Comparison of ENCODE assay signal across 3 cellular contexts in the genomic region with DNA sequence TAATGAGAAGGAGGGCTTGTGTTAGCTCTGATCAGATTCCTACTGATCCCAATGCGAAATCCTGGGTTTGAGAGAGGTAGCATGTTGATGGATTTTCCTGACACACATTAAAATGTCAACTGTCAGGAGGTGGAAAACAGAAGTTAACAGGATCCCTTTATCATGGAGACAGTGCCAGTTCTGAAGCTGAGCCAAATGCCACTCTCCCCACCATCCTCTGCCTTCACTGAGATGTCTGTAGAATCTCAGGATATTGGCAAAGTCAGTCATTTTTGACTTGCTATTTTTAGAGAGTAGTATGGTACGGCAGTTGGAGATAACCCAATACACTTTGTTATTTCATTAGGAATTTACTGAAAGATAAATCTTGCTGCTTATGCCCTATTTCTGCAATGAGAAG.
TF ChIP-seq lines count a peak whose summit lies in the region.

No MANE protein-coding gene starts in this region.

TF ChIP-seq in SK-N-SH treated with all-trans-retinoic acid at 6 μM for 48 hours, 23 proteins besides CTCF, POLR2A, EP300 and RAD21 (continued from another document):
- TF ChIP-seq ISL1 (CRISPR knock-in tag; IDR thresholded peaks at IDR 0.05) = peak; percentile 55; the same call in 1 of the 2 replicates

TF ChIP-seq in SK-N-SH, 30 proteins besides CTCF, POLR2A, EP300 and RAD21 (continued from another document):
- no peak for TF ChIP-seq MEF2A (IDR thresholded peaks at IDR 0.05; ENCODE audit: borderline replicate concordance, low read depth)
- TF ChIP-seq SIN3A (IDR thresholded peaks at IDR 0.05; ENCODE audit: borderline replicate concordance, low read depth, low read length) = no peak
- no peak for TF ChIP-seq POLR2AphosphoS5 (IDR thresholded peaks at IDR 0.05; ENCODE audit: low read depth, low read length)
- no peak for TF ChIP-seq GABPA (IDR thresholded peaks at IDR 0.05; ENCODE audit: low read depth)
- no peak for TF ChIP-seq FOSL2 (IDR thresholded peaks at IDR 0.05; ENCODE audit: borderline replicate concordance, low read depth)
- TF ChIP-seq YY1 (IDR thresholded peaks at IDR 0.05; ENCODE audit: low read depth) = no peak
- TF ChIP-seq, protein P1, sequence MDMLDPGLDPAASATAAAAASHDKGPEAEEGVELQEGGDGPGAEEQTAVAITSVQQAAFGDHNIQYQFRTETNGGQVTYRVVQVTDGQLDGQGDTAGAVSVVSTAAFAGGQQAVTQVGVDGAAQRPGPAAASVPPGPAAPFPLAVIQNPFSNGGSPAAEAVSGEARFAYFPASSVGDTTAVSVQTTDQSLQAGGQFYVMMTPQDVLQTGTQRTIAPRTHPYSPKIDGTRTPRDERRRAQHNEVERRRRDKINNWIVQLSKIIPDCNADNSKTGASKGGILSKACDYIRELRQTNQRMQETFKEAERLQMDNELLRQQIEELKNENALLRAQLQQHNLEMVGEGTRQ (IDR thresholded peaks at IDR 0.05; ENCODE audit: borderline replicate concordance, low read depth, low read length) = no peak
- TF ChIP-seq RCOR1 (IDR thresholded peaks at IDR 0.05; ENCODE audit: low read length) = no peak
- TF ChIP-seq TAF1 (IDR thresholded peaks at IDR 0.05; ENCODE audit: borderline replicate concordance, low read depth, low read length) = no peak
- no peak for TF ChIP-seq TCF12 (IDR thresholded peaks at IDR 0.05)

TF ChIP-seq in IMR-90, 13 proteins besides CTCF, POLR2A, EP300 and RAD21 (continued from another document):
- TF ChIP-seq, protein P2, sequence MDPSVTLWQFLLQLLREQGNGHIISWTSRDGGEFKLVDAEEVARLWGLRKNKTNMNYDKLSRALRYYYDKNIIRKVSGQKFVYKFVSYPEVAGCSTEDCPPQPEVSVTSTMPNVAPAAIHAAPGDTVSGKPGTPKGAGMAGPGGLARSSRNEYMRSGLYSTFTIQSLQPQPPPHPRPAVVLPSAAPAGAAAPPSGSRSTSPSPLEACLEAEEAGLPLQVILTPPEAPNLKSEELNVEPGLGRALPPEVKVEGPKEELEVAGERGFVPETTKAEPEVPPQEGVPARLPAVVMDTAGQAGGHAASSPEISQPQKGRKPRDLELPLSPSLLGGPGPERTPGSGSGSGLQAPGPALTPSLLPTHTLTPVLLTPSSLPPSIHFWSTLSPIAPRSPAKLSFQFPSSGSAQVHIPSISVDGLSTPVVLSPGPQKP (IDR thresholded peaks at IDR 0.05; ENCODE audit: borderline replicate concordance, low read depth, low read length) = no peak
- no peak for TF ChIP-seq MAZ (IDR thresholded peaks at IDR 0.05; ENCODE audit: borderline replicate concordance, low read depth, low read length)
- no peak for TF ChIP-seq NFE2L2 (IDR thresholded peaks at IDR 0.05; ENCODE audit: low read depth, low read length)
- no peak for TF ChIP-seq RCOR1 (IDR thresholded peaks at IDR 0.05; ENCODE audit: insufficient replicate concordance, low read length)
- no peak for TF ChIP-seq CHD1 (IDR thresholded peaks at IDR 0.05; ENCODE audit: low read depth, low read length)
- TF ChIP-seq MAFK (IDR thresholded peaks at IDR 0.05; ENCODE audit: low read depth, low read length) = no peak
- no peak for TF ChIP-seq RFX5 (IDR thresholded peaks at IDR 0.05; ENCODE audit: low read depth, low read length)
- no peak for TF ChIP-seq CEBPB (IDR thresholded peaks at IDR 0.05; ENCODE audit: low read depth, low read length)
- no peak for TF ChIP-seq FOS (IDR thresholded peaks at IDR 0.05; ENCODE audit: low read depth, low read length)
- no peak for TF ChIP-seq BHLHE40 (IDR thresholded peaks at IDR 0.05; ENCODE audit: low read depth, low read length)
- TF ChIP-seq MXI1 (IDR thresholded peaks at IDR 0.05; ENCODE audit: borderline replicate concordance, low read depth, low read length) = no peak
- TF ChIP-seq, protein P1 (IDR thresholded peaks at IDR 0.05; ENCODE audit: low read depth, low read length) = no peak
